In the genomic region with DNA sequence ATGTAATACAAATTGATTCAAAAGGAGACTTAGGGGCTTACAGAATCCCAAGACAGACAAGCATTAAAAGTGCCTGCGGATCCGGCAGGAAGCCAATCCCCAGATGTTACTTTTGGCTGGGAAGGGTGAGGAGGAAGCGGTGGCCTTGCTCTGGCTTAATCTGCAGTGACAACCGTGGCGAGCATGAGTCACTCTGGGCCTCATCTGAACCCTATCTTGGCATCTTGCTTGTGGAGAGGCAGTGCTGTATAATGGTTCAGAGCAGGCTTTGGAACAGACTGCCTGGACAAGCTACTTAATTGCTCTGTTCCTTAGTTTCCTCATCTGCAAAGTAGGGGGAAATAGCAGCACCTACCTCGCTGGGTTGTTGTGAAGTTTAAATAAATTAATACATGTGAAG, we compare ENCODE assay signal across 8 cellular contexts.
A peak's percentile ranks its signal among the peaks of the same experiment; 100 is the strongest.
DNase-seq lines count a peak whose midpoint lies in the region; ATAC-seq and TF ChIP-seq lines count a peak whose summit lies in the region.

No MANE protein-coding gene starts in this region.

- H3K36me3 Mint-ChIP-seq in CD4-positive, alpha-beta T cell (ENCODE audit: low read depth), result peaks cover 6% of the 10 kb centered on the region

- H3K9me3 ChIP-seq in CD4-positive, alpha-beta T cell (ENCODE audit: control insufficient read depth, low read length), result no peaks in the 10 kb centered on the region

- H3K27ac Mint-ChIP-seq in CD4-positive, alpha-beta T cell, result peak overlapping the region; percentile 47

- no peak overlapping the region for H3K4me3 Mint-ChIP-seq in CD4-positive, alpha-beta T cell

- peaks cover 11% of the 10 kb centered on the region for H3K9me3 Mint-ChIP-seq in CD4-positive, alpha-beta T cell

- no peaks in the 10 kb centered on the region for H3K27me3 ChIP-seq in CD4-positive, alpha-beta T cell (ENCODE audit: control insufficient read depth, insufficient read depth, low read length)

- intact Hi-C loops in CD4-positive, alpha-beta T cell (cut with DNase I, micrococcal nuclease), result no loop called here
- intact Hi-C loops in head of caudate nucleus (cut with DNase I), result no loop called here

- no peak for ATAC-seq in CD4-positive, alpha-beta T cell (ENCODE audit: poor library complexity)
- ATAC-seq in stimulated activated naive CD8-positive, alpha-beta T cell treated with anti-CD3 and anti-CD28 coated beads, Interleukin-15, Interleukin-2, amounts not matched to agents 100 U/mL and 50 U/mL, for 24 hours, result peak; percentile 79
- ATAC-seq in GM21367 (IDR thresholded peaks at IDR 0.05; ENCODE audit: unreplicated experiment) (no peak), HG02763 (IDR thresholded peaks at IDR 0.05; ENCODE audit: unreplicated experiment) (no peak)

- POLR2A ChIA-PET in CD4-positive, alpha-beta T cell (lab: Charles Lee), result no interaction called here

- peaks cover 66% of the 10 kb centered on the region for H3K4me1 Mint-ChIP-seq in CD4-positive, alpha-beta T cell (ENCODE audit: low read depth)

- H3K27me3 Mint-ChIP-seq in CD4-positive, alpha-beta T cell, result no peaks in the 10 kb centered on the region

- TF ChIP-seq POLR2A in NB4 (IDR thresholded peaks at IDR 0.05; ENCODE audit: extremely low read depth, insufficient read length), result no peak

- peak in 4 of 10 experiments; percentile 9 to 20 (median 12) for DNase-seq in CD4-positive, alpha-beta T cell
- DNase-seq in NB4 (ENCODE audit: low read depth), result peak; percentile 85
- DNase-seq in activated T-helper 9 cell treated with anti-CD3 and anti-CD28 coated beads, Interleukin-2, amount 50 U/mL, for 16 hours (ENCODE audit: low read depth), result peak; percentile 5
- peak; percentile 61 for DNase-seq in iris pigment epithelial cell (ENCODE audit: low read depth)
- peak; percentile 62 for DNase-seq in stimulated activated naive CD8-positive, alpha-beta T cell treated with anti-CD3 and anti-CD28 coated beads, Interleukin-15, Interleukin-2, amounts not matched to agents 100 U/mL and 50 U/mL, for 24 hours
- DNase-seq in head of caudate nucleus, result no peak

- CTCF ChIA-PET in CD4-positive, alpha-beta T cell (lab: Charles Lee), result interaction anchor here (1.1 kb wide), 1 partner anchor 127 kb away, joined by 3 read pairs; no protein-coding TSS in a partner anchor

- no peak overlapping the region for H3K27ac ChIP-seq in CD4-positive, alpha-beta T cell (ENCODE audit: low read depth, low read length)

- no peak for TF ChIP-seq CTCF in CD4-positive, alpha-beta T cell (IDR thresholded peaks at IDR 0.05)
- no peak for TF ChIP-seq CTCF in NB4 (IDR thresholded peaks at IDR 0.05; ENCODE audit: low read depth, low read length)

- no peak overlapping the region for H3K4me3 ChIP-seq in NB4 (ENCODE audit: low read depth, low read length)

Comparison
In these comparisons a context has a peak if more than half of its experiments do, and no peak if none do; other contexts are left out.
1. DNase-seq: peak in NB4 (single experiment), activated T-helper 9 cell treated with anti-CD3 and anti-CD28 coated beads, Interleukin-2, amount 50 U/mL, for 16 hours (single experiment), iris pigment epithelial cell (single experiment) and stimulated activated naive CD8-positive, alpha-beta T cell treated with anti-CD3 and anti-CD28 coated beads, Interleukin-15, Interleukin-2, amounts not matched to agents 100 U/mL and 50 U/mL, for 24 hours (single experiment); none in head of caudate nucleus (0 of 42).